Comparison of ENCODE assay signal across 14 cellular contexts in genomic region chr19:1922803-1923202, GRCh38.
"Had no signal": no experiment of that assay in that cellular context is flagged by ENCODE, and none has a peak within 500 bp of the region (broad histone marks: within the 10 kb centered on the region; RNA-seq: fewer than 3 reads in every experiment).

No MANE protein-coding gene starts in this region.

- H3K36me3 Mint-ChIP-seq: activated naive CD8-positive, alpha-beta T cell; naive B cell had no signal

- H3K27ac Mint-ChIP-seq: activated naive CD8-positive, alpha-beta T cell; brain; endodermal cell had no signal

- H3K27me3 Mint-ChIP-seq: activated naive CD8-positive, alpha-beta T cell; brain; naive B cell had no signal

- H3K4me3 Mint-ChIP-seq: activated naive CD8-positive, alpha-beta T cell; brain; endodermal cell; naive B cell had no signal

- H3K4me1 ChIP-seq: lower lobe of right lung, transverse colon had no signal

- H3K9me3 ChIP-seq: lower lobe of right lung, transverse colon had no signal

- H3K9me3 Mint-ChIP-seq: naive B cell had no signal

- H3K27me3 ChIP-seq: transverse colon had no signal

- H3K27ac ChIP-seq: lower lobe of right lung, transverse colon had no signal

- DNase-seq: activated CD8-positive, alpha-beta memory T cell treated with anti-CD3 and anti-CD28 coated beads, Interleukin-2, amount 50 U/mL, for 48 hours; amygdala; cerebellar nuclear complex; endodermal cell; erythroblast; hypothalamus; kidney glomerular epithelial cell; lower lobe of right lung; naive B cell; posterior cingulate gyrus; transverse colon had no signal

- H3K4me3 ChIP-seq: lower lobe of right lung, skin epidermis, transverse colon had no signal

- H3K4me1 Mint-ChIP-seq: brain, endodermal cell had no signal
